8 cellular contexts compared by ENCODE assay signal in the genomic region with DNA sequence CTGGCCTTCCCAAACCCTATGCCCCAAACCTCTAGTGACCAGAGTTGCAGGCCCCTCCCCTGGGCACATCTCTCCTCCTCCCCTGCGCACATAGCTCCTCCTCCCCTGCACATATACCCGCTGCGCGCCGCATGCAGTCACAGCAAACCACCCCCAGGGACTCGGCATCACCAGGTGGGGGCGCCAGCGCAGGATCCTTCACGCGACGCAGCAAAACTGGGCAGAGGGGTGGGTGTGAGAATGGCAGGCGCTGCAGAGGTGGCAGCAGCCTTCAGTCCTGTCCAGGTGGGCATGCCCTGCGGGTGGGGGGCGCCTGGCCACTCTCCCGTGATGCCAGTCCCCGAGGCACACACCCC. TPM values are rescaled to one million over a fixed set of nuclear protein-coding genes. Genes with fewer than 3 reads are reported as not detected.
DNase-seq lines count a peak whose midpoint lies in the region; ATAC-seq and TF ChIP-seq lines count a peak whose summit lies in the region.

No MANE protein-coding gene starts in this region.

- no peaks in the 10 kb centered on the region for H3K36me3 Mint-ChIP-seq in CD4-positive, alpha-beta T cell (ENCODE audit: low read depth)
- no peaks in the 10 kb centered on the region for H3K36me3 Mint-ChIP-seq in MCF 10A (ENCODE audit: insufficient read depth, unreplicated experiment)
- no peaks in the 10 kb centered on the region for H3K36me3 Mint-ChIP-seq in immature natural killer cell

- H3K27me3 ChIP-seq in CD4-positive, alpha-beta T cell (ENCODE audit: control insufficient read depth, insufficient read depth, low read length), result no peaks in the 10 kb centered on the region

- peak; percentile 81 to 89 (median 88) for DNase-seq in CD4-positive, alpha-beta T cell
- DNase-seq in NCI-H1092 treated with DMSO at 0.1 percent for 48 hours (lab: John Stamatoyannopoulos, UW), result peak; percentile 72
- DNase-seq in MCF 10A (ENCODE audit: unreplicated experiment), result no peak
- peak; percentile 83 to 89 (median 87) for DNase-seq in immature natural killer cell
- peak; percentile 87 to 89 (median 89) for DNase-seq in stimulated activated CD4-positive, alpha-beta T cell treated with anti-CD3 and anti-CD28 coated beads, Interleukin-12 subunit alpha, Interleukin-12 subunit beta, amount 100 ng/mL, for 48 hours (ENCODE audit: low read depth in 2 of 3, low spot score in 1 of 3)
- no peak for DNase-seq in mesenteric fat pad (ENCODE audit: low spot score)

- no TSS peak for BruUV-seq in MCF 10A (replicated peaks; lab: Mats Ljungman, UMichigan)

- H3K27me3 Mint-ChIP-seq in CD4-positive, alpha-beta T cell, result no peaks in the 10 kb centered on the region
- H3K27me3 Mint-ChIP-seq in MCF 10A (ENCODE audit: insufficient read depth, unreplicated experiment) (no peaks in the 10 kb centered on the region), immature natural killer cell (ENCODE audit: low read depth in 3 of 3) (peaks cover 4 to 6% (median 6%) of the 10 kb centered on the region in 3 donors)

- POLR2A ChIA-PET in CD4-positive, alpha-beta T cell (lab: Charles Lee), result interaction anchor here (0.6 to 4.3 kb wide), 27 partner anchors 8 to 1693 kb away, joined by 3 to 40 read pairs (median 5); a partner anchor contains a TSS
- POLR2A ChIA-PET in MCF 10A (lab: Yijun Ruan, JAX), result interaction anchor here (1.3 to 1.6 kb wide), 2 partner anchors 12 to 22 kb away, joined by 4 to 5 read pairs; no protein-coding TSS in a partner anchor

- H3K9me3 Mint-ChIP-seq in CD4-positive, alpha-beta T cell, result no peaks in the 10 kb centered on the region
- no peaks in the 10 kb centered on the region for H3K9me3 Mint-ChIP-seq in MCF 10A (ENCODE audit: unreplicated experiment)
- H3K9me3 Mint-ChIP-seq in immature natural killer cell, result no peaks in the 10 kb centered on the region

- TF ChIP-seq CTCF in CD4-positive, alpha-beta T cell (IDR thresholded peaks at IDR 0.05), result peak; percentile 65
- TF ChIP-seq CTCF in VCaP (conservative IDR thresholded peaks at IDR 0.05) (peak; percentile 90), MCF 10A (IDR thresholded peaks at IDR 0.05; ENCODE audit: unreplicated experiment) (peak; percentile 24)

- CTCF ChIA-PET in CD4-positive, alpha-beta T cell (lab: Charles Lee), result interaction anchor here (0.6 to 6.5 kb wide), 32 partner anchors 10 to 500 kb away, joined by 3 to 96 read pairs (median 6); a partner anchor contains a TSS
- CTCF ChIA-PET in MCF 10A (lab: Yijun Ruan, JAX), result interaction anchor here (0.5 to 1.7 kb wide), 11 partner anchors 11 to 247 kb away, joined by 3 to 11 read pairs (median 4); no protein-coding TSS in a partner anchor

- H3K9me3 ChIP-seq in CD4-positive, alpha-beta T cell (ENCODE audit: control insufficient read depth, low read length), result no peaks in the 10 kb centered on the region

- peak overlapping the region; percentile 78 for H3K27ac Mint-ChIP-seq in CD4-positive, alpha-beta T cell
- H3K27ac Mint-ChIP-seq in MCF 10A (ENCODE audit: low read depth, unreplicated experiment) (no peak overlapping the region), immature natural killer cell (peak overlapping the region; percentile 22 to 88 (median 68))

- peak overlapping the region; percentile 91 for H3K4me3 Mint-ChIP-seq in CD4-positive, alpha-beta T cell
- H3K4me3 Mint-ChIP-seq in MCF 10A (ENCODE audit: unreplicated experiment), result no peak overlapping the region
- peak overlapping the region; percentile 90 to 96 (median 92) for H3K4me3 Mint-ChIP-seq in immature natural killer cell

- H3K4me1 Mint-ChIP-seq in CD4-positive, alpha-beta T cell (ENCODE audit: low read depth), result peaks cover 47% of the 10 kb centered on the region
- H3K4me1 Mint-ChIP-seq in MCF 10A (ENCODE audit: insufficient read depth, unreplicated experiment) (peaks cover 24% of the 10 kb centered on the region), immature natural killer cell (peaks cover 51 to 52% of the 10 kb centered on the region in 2 donors)

- intact Hi-C loops in CD4-positive, alpha-beta T cell (cut with DNase I, micrococcal nuclease), result loop anchor here (1.0 to 10.0 kb wide), 5 partner anchors 28 to 318 kb away; a partner anchor contains a TSS
- intact Hi-C loops in MCF 10A (cut with micrococcal nuclease), result no loop called here

- no peak overlapping the region for H3K27ac ChIP-seq in CD4-positive, alpha-beta T cell (ENCODE audit: low read depth, low read length)
- H3K27ac ChIP-seq in VCaP, result peak overlapping the region; percentile 86

- ATAC-seq in CD4-positive, alpha-beta T cell (ENCODE audit: poor library complexity), result peak; percentile 69
- ATAC-seq in GM21526 (IDR thresholded peaks at IDR 0.05; ENCODE audit: low FRiP score, unreplicated experiment), result peak; percentile 42

RNA-seq across cellular contexts. Expression of a gene that starts 5.6 kb away (rescaled TPM):
- 1 to 10 TPM; 2.8 to 3.3 TPM for total RNA-seq in CD4-positive, alpha-beta T cell
- total RNA-seq in MCF 10A (2022) (1.4 and 1.6 TPM in 2 replicates), mesenteric fat pad (7.1 TPM)
- polyA plus RNA-seq in immature natural killer cell, result 1 to 10 TPM in 1 of 3 donors, under 1 TPM in 2; 0.12 to 1.3 (median 0.38) TPM

RNA-seq across cellular contexts. Expression of a gene that starts 24.2 kb away (rescaled TPM):
- 1 to 10 TPM; 2.1 to 3.0 TPM for total RNA-seq in CD4-positive, alpha-beta T cell
- total RNA-seq in MCF 10A (2022) (14.4 and 17.9 TPM in 2 replicates), mesenteric fat pad (11.5 TPM)
- under 1 TPM in 1 of 3 donors, not detected in 2; 0.18 TPM for polyA plus RNA-seq in immature natural killer cell

RNA-seq across cellular contexts. Expression of a gene that starts 27.7 kb away (rescaled TPM):
- total RNA-seq in CD4-positive, alpha-beta T cell, result 10 to 100 TPM; 35.8 to 36.7 TPM
- 49.0 and 52.6 TPM in 2 replicates for total RNA-seq in MCF 10A (2022)
- polyA plus RNA-seq in immature natural killer cell, result 1 to 10 TPM; 2.3 to 8.9 (median 5.1) TPM
- total RNA-seq in mesenteric fat pad, result 47.7 TPM

RNA-seq across cellular contexts. Expression of a gene that starts 48.6 kb away (rescaled TPM):
- 10 to 100 TPM; 45.8 to 47.7 TPM for total RNA-seq in CD4-positive, alpha-beta T cell
- total RNA-seq in MCF 10A (2022), result 29.6 and 34.5 TPM in 2 replicates
- polyA plus RNA-seq in immature natural killer cell, result 10 to 100 TPM; 41.6 to 50.5 (median 47.0) TPM
- total RNA-seq in mesenteric fat pad, result 75.2 TPM

RNA-seq across cellular contexts. Expression of a gene that starts 50.3 kb away (rescaled TPM):
- 1 to 10 TPM; 4.1 to 4.9 TPM for total RNA-seq in CD4-positive, alpha-beta T cell
- total RNA-seq in MCF 10A (2022) (2.8 and 4.9 TPM in 2 replicates), mesenteric fat pad (38.3 TPM)
- 10 to 100 TPM; 31.6 to 36.7 (median 34.0) TPM for polyA plus RNA-seq in immature natural killer cell

Comparison
In these comparisons a context has a peak if more than half of its experiments do, and no peak if none do; other contexts are left out.
1. DNase-seq: peak in CD4-positive, alpha-beta T cell (10 of 10), NCI-H1092 treated with DMSO at 0.1 percent for 48 hours (single experiment), immature natural killer cell (3 of 3) and stimulated activated CD4-positive, alpha-beta T cell treated with anti-CD3 and anti-CD28 coated beads, Interleukin-12 subunit alpha, Interleukin-12 subunit beta, amount 100 ng/mL, for 48 hours (3 of 3); none in MCF 10A (single experiment) and mesenteric fat pad (single experiment).
2. CTCF ChIP-seq: peak in every context shown above with its lines; median percentile 90 in VCaP; 65 in CD4-positive, alpha-beta T cell; 24 in MCF 10A.